In genomic region chr6:5174756-5175155, GRCh38 we compare ENCODE assay signal across 11 cellular contexts.
DNase-seq lines count a peak whose midpoint lies in the region; ATAC-seq, FAIRE-seq and TF ChIP-seq lines count a peak whose summit lies in the region.
"Had no signal": no experiment of that assay in that cellular context is flagged by ENCODE, and none has a peak within 500 bp of the region (broad histone marks: within the 10 kb centered on the region; RNA-seq: fewer than 3 reads in every experiment).

No MANE protein-coding gene starts in this region.

- peak; percentile 4 for ATAC-seq in HG03354 (IDR thresholded peaks at IDR 0.05; ENCODE audit: poor library complexity, severe bottlenecking, unreplicated experiment)
- ATAC-seq in GM21367 (IDR thresholded peaks at IDR 0.05; ENCODE audit: unreplicated experiment), result no peak

- peaks cover 6% of the 10 kb centered on the region for H3K36me3 Mint-ChIP-seq in activated T-helper 2 cell treated with anti-CD3 and anti-CD28 coated beads, Interferon-gamma antibody, Interleukin-2, Interleukin-4, amounts not matched to agents 10 μg/mL and 5 μg/mL and 100 μg/mL, durations not matched to agents 14 hours and 24 hours and 36 hours (ENCODE audit: low read depth)
- H3K36me3 Mint-ChIP-seq in neural crest cell (ENCODE audit: low read depth), result no peaks in the 10 kb centered on the region
- H3K36me3 Mint-ChIP-seq in chondrocyte (ENCODE audit: low read depth), result no peaks in the 10 kb centered on the region

- H3K4me1 Mint-ChIP-seq in activated T-helper 2 cell treated with anti-CD3 and anti-CD28 coated beads, Interferon-gamma antibody, Interleukin-2, Interleukin-4, amounts not matched to agents 10 μg/mL and 5 μg/mL and 100 μg/mL, durations not matched to agents 14 hours and 24 hours and 36 hours (ENCODE audit: low read depth), result peaks cover 41% of the 10 kb centered on the region
- peaks cover 61% of the 10 kb centered on the region for H3K4me1 Mint-ChIP-seq in neural crest cell
- peaks cover 11% of the 10 kb centered on the region for H3K4me1 Mint-ChIP-seq in chondrocyte (ENCODE audit: low read depth)

- intact Hi-C loops in activated T-helper 2 cell treated with anti-CD3 and anti-CD28 coated beads, Interferon-gamma antibody, Interleukin-2, Interleukin-4, amounts not matched to agents 10 μg/mL and 5 μg/mL and 100 μg/mL, durations not matched to agents 14 hours and 24 hours and 36 hours (cut with micrococcal nuclease), result loop anchor here (10.0 kb wide), 1 partner anchor 110 kb away; no protein-coding TSS in a partner anchor

- H3K27me3 Mint-ChIP-seq in activated T-helper 2 cell treated with anti-CD3 and anti-CD28 coated beads, Interferon-gamma antibody, Interleukin-2, Interleukin-4, amounts not matched to agents 10 μg/mL and 5 μg/mL and 100 μg/mL, durations not matched to agents 14 hours and 24 hours and 36 hours (ENCODE audit: low read depth), result no peaks in the 10 kb centered on the region
- H3K27me3 Mint-ChIP-seq in neural crest cell (ENCODE audit: low read depth), result no peaks in the 10 kb centered on the region
- H3K27me3 Mint-ChIP-seq in chondrocyte (ENCODE audit: low read depth), result no peaks in the 10 kb centered on the region

- no peaks in the 10 kb centered on the region for H3K9me3 Mint-ChIP-seq in activated T-helper 2 cell treated with anti-CD3 and anti-CD28 coated beads, Interferon-gamma antibody, Interleukin-2, Interleukin-4, amounts not matched to agents 10 μg/mL and 5 μg/mL and 100 μg/mL, durations not matched to agents 14 hours and 24 hours and 36 hours
- H3K9me3 Mint-ChIP-seq in neural crest cell (no peaks in the 10 kb centered on the region), chondrocyte (ENCODE audit: low read depth) (no peaks in the 10 kb centered on the region)

- peak overlapping the region; percentile 44 for H3K4me3 Mint-ChIP-seq in activated T-helper 2 cell treated with anti-CD3 and anti-CD28 coated beads, Interferon-gamma antibody, Interleukin-2, Interleukin-4, amounts not matched to agents 10 μg/mL and 5 μg/mL and 100 μg/mL, durations not matched to agents 14 hours and 24 hours and 36 hours (ENCODE audit: low read depth)
- H3K4me3 Mint-ChIP-seq in neural crest cell (no peak overlapping the region), chondrocyte (ENCODE audit: unreplicated experiment) (no peak overlapping the region)

- FAIRE-seq in GM12891 (lab: Jason Lieb, UNC), result peak; percentile 23
- FAIRE-seq: D721Med had no signal

- H3K27ac Mint-ChIP-seq in activated T-helper 2 cell treated with anti-CD3 and anti-CD28 coated beads, Interferon-gamma antibody, Interleukin-2, Interleukin-4, amounts not matched to agents 10 μg/mL and 5 μg/mL and 100 μg/mL, durations not matched to agents 14 hours and 24 hours and 36 hours, result peak overlapping the region; percentile 85
- H3K27ac Mint-ChIP-seq in neural crest cell (ENCODE audit: unreplicated experiment) (peak overlapping the region; percentile 23), chondrocyte (ENCODE audit: unreplicated experiment) (no peak overlapping the region)

- DNase-seq in GM12891 (ENCODE audit: insufficient read length, low spot score) (no peak), neural crest cell (ENCODE audit: low read depth, low spot score) (no peak), NCI-H1105 (lab: John Stamatoyannopoulos, UW) (no peak), RKO (ENCODE audit: low spot score) (no peak), chondrocyte (ENCODE audit: low spot score) (no peak)
- DNase-seq in activated T-helper 2 cell treated with anti-CD3 and anti-CD28 coated beads, Interferon-gamma antibody, Interleukin-2, Interleukin-4, amounts not matched to agents 10 μg/mL and 5 μg/mL and 100 μg/mL, durations not matched to agents 14 hours and 24 hours and 36 hours (ENCODE audit: low spot score), result no peak
- DNase-seq: aorta, NCI-H1048 had no signal

- TF ChIP-seq CTCF in neural crest cell (conservative IDR thresholded peaks at IDR 0.05) (no peak), chondrocyte (IDR thresholded peaks at IDR 0.05) (no peak)

- TF ChIP-seq POLR2A in GM12891 (IDR thresholded peaks at IDR 0.05; ENCODE audit: low read depth, low read length), result no peak

TF ChIP-seq in GM12891, 5 proteins besides CTCF, POLR2A, EP300 and RAD21:
- no peak for TF ChIP-seq PAX5 (IDR thresholded peaks at IDR 0.05; ENCODE audit: insufficient read depth, low read length, severe bottlenecking)
- TF ChIP-seq TAF1 (IDR thresholded peaks at IDR 0.05; ENCODE audit: low read depth, low read length), result no peak
- TF ChIP-seq SPI1 (IDR thresholded peaks at IDR 0.05; ENCODE audit: low read depth, low read length), result no peak
- TF ChIP-seq POLR2AphosphoS5 (IDR thresholded peaks at IDR 0.05; ENCODE audit: low read depth, low read length), result no peak
